Comparison of ENCODE assay signal across 7 cellular contexts in genomic region chr12:51953011-51953568, GRCh38. TPM values are rescaled to one million over a fixed set of nuclear protein-coding genes. Genes with fewer than 3 reads are reported as not detected.
DNase-seq lines count a peak whose midpoint lies in the region; ATAC-seq, FAIRE-seq and TF ChIP-seq lines count a peak whose summit lies in the region.

No MANE protein-coding gene starts in this region.

- peak overlapping the region; percentile 90 for H3K4me3 ChIP-seq in HFF-Myc (replicated peaks; ENCODE audit: low read depth, low read length)
- H3K4me3 ChIP-seq in WI38 (ENCODE audit: low read depth, low read length), result peak overlapping the region; percentile 93
- H3K4me3 ChIP-seq in iPS-11a (ENCODE audit: low read depth, low read length), result peak overlapping the region; percentile 22
- H3K4me3 ChIP-seq in small intestine (ENCODE audit: low read depth in 1 of 2, low read length in 2 of 2), result peak overlapping the region; percentile 82 to 86

- H3K4me1 ChIP-seq in small intestine (ENCODE audit: control insufficient read depth in 2 of 2, insufficient read depth in 1 of 2, low read depth in 1 of 2, low read length in 1 of 2), result peaks cover 5 to 6% of the 10 kb centered on the region in 2 donors

- ATAC-seq in HG02642 (IDR thresholded peaks at IDR 0.05; ENCODE audit: poor library complexity, unreplicated experiment), result no peak

- WGBS in small intestine, 3 donors, result 15 to 41% (median 25%) methylated on average over 11 of the region's 11 CpGs

- H3K36me3 ChIP-seq in small intestine (ENCODE audit: control insufficient read depth in 2 of 2, insufficient read depth in 2 of 2, low read length in 2 of 2), result no peaks in the 10 kb centered on the region

- H3K9me3 ChIP-seq in small intestine (ENCODE audit: control insufficient read depth, low read depth), result no peaks in the 10 kb centered on the region

- FAIRE-seq in small intestine (lab: Jason Lieb, UNC), result no peak

- no peak for TF ChIP-seq CTCF in HFF-Myc (IDR thresholded peaks at IDR 0.05; ENCODE audit: low read depth, low read length, missing control alignments)
- no peak for TF ChIP-seq CTCF in WI38 (IDR thresholded peaks at IDR 0.05; ENCODE audit: low read depth, low read length)

- DNase-seq in HFF-Myc (ENCODE audit: extremely low read depth, low read depth) (no peak), small intestine (peak; percentile 37), RKO (ENCODE audit: low spot score) (no peak)
- DNase-seq in activated effector memory CD4-positive, alpha-beta T cell treated with anti-CD3 and anti-CD28 coated beads, Interleukin-2, amount 50 U/mL, for 16 hours, result no peak

- no peaks in the 10 kb centered on the region for H3K27me3 ChIP-seq in small intestine (ENCODE audit: control insufficient read depth in 2 of 2, insufficient read depth in 2 of 2, low read length in 2 of 2)

- H3K27ac ChIP-seq in small intestine (ENCODE audit: low read depth in 1 of 2, low read length in 1 of 2), result peak overlapping the region; percentile 63 to 73

RNA-seq across cellular contexts. Expression of gene ACVR1B, which starts 1.6 kb away (rescaled TPM):
- polyA plus RNA-seq in small intestine, result 10 to 100 TPM; 11.6 to 27.9 (median 15.0) TPM

RNA-seq across cellular contexts. Expression of gene ACVRL1, which starts 45.8 kb away (rescaled TPM):
- polyA plus RNA-seq in small intestine, result 10 to 100 TPM in 1 of 3 donors, 1 to 10 TPM in 1, under 1 TPM in 1; 0.89 to 44.2 (median 4.6) TPM

RNA-seq across cellular contexts. Expression of gene TAMALIN, which starts 53.7 kb away (rescaled TPM):
- 10 to 100 TPM in 2 of 3 donors, 1 to 10 TPM in 1; 3.8 to 32.5 (median 13.2) TPM for polyA plus RNA-seq in small intestine

Comparison
In these comparisons a context has a peak if more than half of its experiments do, and no peak if none do; other contexts are left out.
1. H3K4me3 ChIP-seq: peak in every context shown above with its lines; median percentile 93 in WI38; 90 in HFF-Myc; 84 in small intestine; 22 in iPS-11a.